In the genomic region with DNA sequence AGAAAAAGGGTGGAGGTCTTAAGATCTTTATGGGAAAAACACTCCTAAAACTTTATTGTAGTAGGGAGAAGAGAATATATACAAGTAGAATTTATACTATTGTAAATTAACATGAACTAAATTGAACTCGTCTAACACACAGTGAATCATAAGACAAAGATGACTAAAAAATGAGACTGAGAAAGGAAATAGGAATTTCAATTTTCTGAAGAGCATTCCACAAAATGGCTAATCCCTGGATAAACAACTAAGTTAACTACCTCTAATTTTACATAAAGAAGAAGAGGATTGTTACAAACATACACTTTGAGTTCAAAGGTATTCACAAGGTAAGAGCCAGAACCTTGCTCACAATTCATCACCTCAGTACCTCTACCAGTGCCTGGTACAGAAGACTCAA, we compare ENCODE assay signal across 9 cellular contexts. TPM values are rescaled to one million over a fixed set of nuclear protein-coding genes. Genes with fewer than 3 reads are reported as not detected.
DNase-seq lines count a peak whose midpoint lies in the region; TF ChIP-seq lines count a peak whose summit lies in the region.
"Had no signal": no experiment of that assay in that cellular context is flagged by ENCODE, and none has a peak within 500 bp of the region (broad histone marks: within the 10 kb centered on the region; RNA-seq: fewer than 3 reads in every experiment).

No MANE protein-coding gene starts in this region.

- TF ChIP-seq RAD21 in SK-N-SH (IDR thresholded peaks at IDR 0.05; ENCODE audit: low read length) = no peak

- H3K36me3 ChIP-seq in GM23248 (ENCODE audit: low read depth) (0 out of 2 replicates have a peak, but pooled peaks cover 3% of the 10 kb centered on the region), SK-N-SH (replicated peaks in 1 of 2; ENCODE audit: control insufficient read depth in 1 of 2, insufficient read depth in 2 of 2, low read length in 1 of 2) (peaks cover 0 to 17% of the 10 kb centered on the region in 2 experiments), esophagus squamous epithelium (no peaks in the 10 kb centered on the region), right atrium auricular region (no peaks in the 10 kb centered on the region), H7 (replicated peaks; ENCODE audit: control insufficient read depth, insufficient read depth, low read length) (no peaks in the 10 kb centered on the region)

- H3K9me2 ChIP-seq in GM23248 (ENCODE audit: insufficient read depth) (no peaks in the 10 kb centered on the region), SK-N-SH (no peaks in the 10 kb centered on the region)

- TF ChIP-seq CTCF in SK-N-SH (IDR thresholded peaks at IDR 0.05) = no peak
- no peak for TF ChIP-seq CTCF in esophagus squamous epithelium (IDR thresholded peaks at IDR 0.05)
- TF ChIP-seq CTCF in right atrium auricular region (IDR thresholded peaks at IDR 0.05) = no peak

- TF ChIP-seq EP300 in SK-N-SH (IDR thresholded peaks at IDR 0.05; ENCODE audit: borderline replicate concordance in 1 of 2, low read depth in 1 of 2, low read length in 1 of 2) = peak in 1 of 2 experiments; percentile 17; a peak in 1 of 4 replicates

- H3F3A ChIP-seq in GM23248 (ENCODE audit: insufficient read depth) = peaks cover 40% of the 10 kb centered on the region
- H3F3A ChIP-seq in SK-N-SH (replicated peaks; ENCODE audit: insufficient read depth) = peaks cover 44% of the 10 kb centered on the region

- peak overlapping the region; percentile 97 for H3K4me2 ChIP-seq in GM23248 (ENCODE audit: unreplicated experiment)
- peak overlapping the region; percentile 86 for H3K4me2 ChIP-seq in SK-N-SH

- POLR2A ChIA-PET in SK-N-SH (lab: Yijun Ruan, JAX) = no interaction called here

- H3K79me2 ChIP-seq in GM23248 (ENCODE audit: insufficient read depth) = peaks cover 69% of the 10 kb centered on the region
- H3K79me2 ChIP-seq in SK-N-SH (ENCODE audit: insufficient read depth) = peaks cover 70% of the 10 kb centered on the region

- H3K27me3 ChIP-seq in GM23248 (replicated peaks; ENCODE audit: insufficient read depth) = no peaks in the 10 kb centered on the region
- no peaks in the 10 kb centered on the region for H3K27me3 ChIP-seq in SK-N-SH (ENCODE audit: insufficient read depth)
- no peaks in the 10 kb centered on the region for H3K27me3 ChIP-seq in esophagus squamous epithelium
- no peaks in the 10 kb centered on the region for H3K27me3 ChIP-seq in right atrium auricular region
- no peaks in the 10 kb centered on the region for H3K27me3 ChIP-seq in H7 (ENCODE audit: control insufficient read depth, insufficient read depth, low read length)

- H3K4me3 ChIP-seq in GM23248 = peak overlapping the region; percentile 94
- H3K4me3 ChIP-seq in SK-N-SH (ENCODE audit: low read depth in 2 of 2, low read length in 1 of 2) = peak overlapping the region; percentile 90
- H3K4me3 ChIP-seq in esophagus squamous epithelium = peak overlapping the region in 3 of 4 donors; percentile 78 to 91 (median 85)
- peak overlapping the region; percentile 90 for H3K4me3 ChIP-seq in skeletal muscle cell (ENCODE audit: low read depth, low read length)
- H3K4me3 ChIP-seq in right atrium auricular region = no peak overlapping the region
- no peak overlapping the region for H3K4me3 ChIP-seq in H7 (ENCODE audit: insufficient read depth, low read depth, low read length)

- H3K27ac ChIP-seq in GM23248 (peak overlapping the region; percentile 86), SK-N-SH (ENCODE audit: low read depth in 2 of 2, low read length in 1 of 2) (peak overlapping the region; percentile 91 to 96; a peak in 3 of 4 replicates), esophagus squamous epithelium (peak overlapping the region in 3 of 4 donors; percentile 97 to 98 (median 97)), right atrium auricular region (no peak overlapping the region)

- in situ Hi-C loops in GM23248 (cut with MboI) = loop anchor here (10.0 to 25.0 kb wide), 2 partner anchors 206 to 668 kb away; a partner anchor contains a TSS

- H3K9me3 ChIP-seq in GM23248 (ENCODE audit: low read depth) = no peaks in the 10 kb centered on the region
- H3K9me3 ChIP-seq in SK-N-SH = no peaks in the 10 kb centered on the region
- no peaks in the 10 kb centered on the region for H3K9me3 ChIP-seq in esophagus squamous epithelium
- no peaks in the 10 kb centered on the region for H3K9me3 ChIP-seq in right atrium auricular region

- H2AFZ ChIP-seq in GM23248 = no peak overlapping the region
- no peak overlapping the region for H2AFZ ChIP-seq in SK-N-SH (ENCODE audit: low read depth)

- WGBS in GM23248 (ENCODE audit: low coverage in 1 of 2, low lambda C conversion rate in 2 of 2, missing lambda C conversion rate in 2 of 2), 2 experiments = 0% methylated on average over 1 of the region's 1 CpG
- 2% methylated on average over 1 of the region's 1 CpG for WGBS in SK-N-SH (ENCODE audit: low lambda C conversion rate)
- WGBS in esophagus squamous epithelium, 2 donors = 7 to 11% methylated on average over 1 of the region's 1 CpG

- H4K20me1 ChIP-seq in GM23248 (ENCODE audit: insufficient read depth) (0 out of 2 replicates have a peak, but pooled peaks cover 7% of the 10 kb centered on the region), SK-N-SH (ENCODE audit: insufficient read depth) (peaks cover 20% of the 10 kb centered on the region)

- peak; percentile 78 for DNase-seq in GM23248
- DNase-seq in SK-N-SH = no peak
- no peak for DNase-seq in esophagus squamous epithelium (lab: John Stamatoyannopoulos, UW)
- no peak for DNase-seq in skeletal muscle cell (ENCODE audit: low read depth)
- DNase-seq in T1000 (lab: John Stamatoyannopoulos, UW) = no peak
- no peak for DNase-seq in NOMO-1 treated with dmso at 0.1 percent for 144 hours (lab: John Stamatoyannopoulos, UW; ENCODE audit: unreplicated experiment)
- DNase-seq in right atrium auricular region (ENCODE audit: low spot score) = no peak
- DNase-seq in H7 = no peak
- DNase-seq: NCI-H1048 had no signal

- TF ChIP-seq POLR2A in esophagus squamous epithelium (IDR thresholded peaks at IDR 0.05) = no peak

- CTCF ChIA-PET in SK-N-SH (lab: Yijun Ruan, JAX) = interaction anchor here (0.6 kb wide), 1 partner anchor 26 kb away, joined by 3 read pairs; no protein-coding TSS in a partner anchor

- peak overlapping the region; percentile 97 for H3K9ac ChIP-seq in GM23248
- peak overlapping the region; percentile 95 for H3K9ac ChIP-seq in SK-N-SH

- H3K4me1 ChIP-seq in GM23248 (ENCODE audit: insufficient read depth) = peaks cover 44% of the 10 kb centered on the region
- H3K4me1 ChIP-seq in SK-N-SH (ENCODE audit: control insufficient read depth in 1 of 2, insufficient read depth in 2 of 2, low read depth in 1 of 2, low read length in 1 of 2) = peaks cover 19 to 34% of the 10 kb centered on the region in 2 experiments
- H3K4me1 ChIP-seq in esophagus squamous epithelium = peaks cover 13 to 81% (median 25%) of the 10 kb centered on the region in 3 donors
- peaks cover 0 to 21% of the 10 kb centered on the region in 2 donors for H3K4me1 ChIP-seq in right atrium auricular region

- intact Hi-C loops in esophagus squamous epithelium (cut with DNase I) = loop anchor here (5.0 kb wide), 1 partner anchor 208 kb away; no protein-coding TSS in a partner anchor

TF ChIP-seq in SK-N-SH, 30 proteins besides CTCF, POLR2A, EP300 and RAD21:
- TF ChIP-seq FOSL2 (IDR thresholded peaks at IDR 0.05; ENCODE audit: borderline replicate concordance, low read depth) = peak; percentile 59; the same call in 1 of the 2 replicates
- peak; percentile 69; the same call in 1 of the 2 replicates for TF ChIP-seq RXRA (IDR thresholded peaks at IDR 0.05; ENCODE audit: borderline replicate concordance, low read depth)
- no peak for TF ChIP-seq FOXM1 (IDR thresholded peaks at IDR 0.05; ENCODE audit: low read depth)
- TF ChIP-seq SMC3 (IDR thresholded peaks at IDR 0.05; ENCODE audit: low read depth, low read length) = no peak
- TF ChIP-seq RFX5 (IDR thresholded peaks at IDR 0.05; ENCODE audit: low read length) = no peak
- TF ChIP-seq TCF12 (IDR thresholded peaks at IDR 0.05) = peak; percentile 11; the same call in 1 of the 2 replicates
- TF ChIP-seq TAF1 (IDR thresholded peaks at IDR 0.05; ENCODE audit: borderline replicate concordance, low read depth, low read length) = no peak
- no peak for TF ChIP-seq NFIC (IDR thresholded peaks at IDR 0.05; ENCODE audit: borderline replicate concordance)

RNA-seq across cellular contexts. Expression of a gene that starts 2.0 kb away (rescaled TPM):
- 166 and 194 TPM in 2 replicates for total RNA-seq in GM23248 (2014; rRNA removed; shearing (Covaris generic))
- polyA plus RNA-seq in GM23248 (2016; fragmentation: Nextera tagmentation; extraction: Ambion mirVana) (98.0 and 101 TPM in 2 replicates), SK-N-SH (2012; rRNA removed) (28.1 and 31.8 TPM in 2 replicates)
- polyA plus RNA-seq in SK-N-SH (2012; cell fraction: cytosol; rRNA removed) = 31.8 and 34.0 TPM in 2 replicates
- polyA plus RNA-seq in SK-N-SH (2012; cell fraction: nucleus; rRNA removed) = 54.6 and 89.8 TPM in 2 replicates
- total RNA-seq in esophagus squamous epithelium (100 to 1,000 TPM in 3 of 4 donors, 10 to 100 TPM in 1; 73.6 to 143 (median 124) TPM), right atrium auricular region (10 to 100 TPM; 37.5 to 44.4 TPM)
- total RNA-seq in H7 (2014; rRNA removed; shearing (Covaris generic)) = 17.2 and 27.4 TPM in 2 replicates

RNA-seq across cellular contexts. Expression of a gene that starts 29.6 kb away (rescaled TPM):
- 10.5 and 10.8 TPM in 2 replicates for total RNA-seq in GM23248 (2014; rRNA removed; shearing (Covaris generic))
- polyA plus RNA-seq in GM23248 (2016; fragmentation: Nextera tagmentation; extraction: Ambion mirVana) (10.7 and 11.4 TPM in 2 replicates), SK-N-SH (2012; rRNA removed) (7.3 and 9.0 TPM in 2 replicates)
- 8.7 and 11.1 TPM in 2 replicates for polyA plus RNA-seq in SK-N-SH (2012; cell fraction: cytosol; rRNA removed)
- polyA plus RNA-seq in SK-N-SH (2012; cell fraction: nucleus; rRNA removed) = 2.9 and 5.2 TPM in 2 replicates
- total RNA-seq in esophagus squamous epithelium (1 to 10 TPM; 3.3 to 7.3 (median 6.0) TPM), right atrium auricular region (1 to 10 TPM; 2.2 to 2.6 TPM)
- total RNA-seq in H7 (2014; rRNA removed; shearing (Covaris generic)) = 1.9 and 2.8 TPM in 2 replicates

Comparison
In these comparisons a context has a peak if more than half of its experiments do, and no peak if none do; other contexts are left out.
1. H3K27ac ChIP-seq: peak in GM23248 (single experiment), SK-N-SH (2 of 2) and esophagus squamous epithelium (3 of 4); none in right atrium auricular region (0 of 2).
2. H3K4me3 ChIP-seq: peak in GM23248 (single experiment), SK-N-SH (2 of 2), esophagus squamous epithelium (3 of 4) and skeletal muscle cell (single experiment); none in right atrium auricular region (0 of 2) and H7 (single experiment).